Comparison of ENCODE assay signal across 17 cellular contexts in genomic region chr5:174755103-174755502, GRCh38. TPM values are rescaled to one million over a fixed set of nuclear protein-coding genes. Genes with fewer than 3 reads are reported as not detected.
DNase-seq lines count a peak whose midpoint lies in the region; ATAC-seq and TF ChIP-seq lines count a peak whose summit lies in the region.
"Had no signal": no experiment of that assay in that cellular context is flagged by ENCODE, and none has a peak within 500 bp of the region (broad histone marks: within the 10 kb centered on the region; RNA-seq: fewer than 3 reads in every experiment).

No MANE protein-coding gene starts in this region.

- H3K9me3 ChIP-seq in SK-N-SH = no peaks in the 10 kb centered on the region
- no peaks in the 10 kb centered on the region for H3K9me3 ChIP-seq in Panc1 (ENCODE audit: control insufficient read depth, insufficient read depth, low read depth, low read length)
- H3K9me3 ChIP-seq in gastrocnemius medialis = no peaks in the 10 kb centered on the region
- H3K9me3 ChIP-seq: sigmoid colon, vagina had no signal

- TF ChIP-seq EP300 in SK-N-SH (IDR thresholded peaks at IDR 0.05; ENCODE audit: borderline replicate concordance in 1 of 2, low read depth in 1 of 2, low read length in 1 of 2) = no peak

- WGBS in SK-N-SH (ENCODE audit: low lambda C conversion rate) = 47% methylated on average over 2 of the region's 2 CpGs

- peak; percentile 52 for TF ChIP-seq CTCF in SK-N-SH (IDR thresholded peaks at IDR 0.05)
- peak; percentile 65 for TF ChIP-seq CTCF in Panc1 (IDR thresholded peaks at IDR 0.05)
- TF ChIP-seq CTCF in fibroblast of mammary gland (conservative IDR thresholded peaks at IDR 0.05; ENCODE audit: control insufficient read depth, insufficient read depth, low read depth, low read length) = peak; percentile 22
- peak; percentile 69 for TF ChIP-seq CTCF in type B pancreatic cell (conservative IDR thresholded peaks at IDR 0.05)
- TF ChIP-seq CTCF in gastrocnemius medialis (IDR thresholded peaks at IDR 0.05 in 4 of 5, conservative IDR thresholded peaks at IDR 0.05 in 1 of 5) = no peak

- peaks cover 16% of the 10 kb centered on the region for H3K27me3 Mint-ChIP-seq in type B pancreatic cell
- H3K27me3 Mint-ChIP-seq: memory B cell had no signal

- H3K4me3 Mint-ChIP-seq in type B pancreatic cell = no peak overlapping the region
- H3K4me3 Mint-ChIP-seq: activated T-helper 1 cell treated with anti-CD3 and anti-CD28 coated beads, Interleukin-12 subunit alpha, Interleukin-12 subunit beta, Interleukin-2, Interleukin-4 antibody, amounts not matched to agents 30 ng/mL and 10 ng/mL and 1 ng/mL, durations not matched to agents 14 hours and 24 hours and 36 hours; memory B cell had no signal

- H3K4me3 ChIP-seq in SK-N-SH (ENCODE audit: low read depth in 2 of 2, low read length in 1 of 2) = no peak overlapping the region
- no peak overlapping the region for H3K4me3 ChIP-seq in Panc1 (ENCODE audit: low read depth in 2 of 2, low read length in 2 of 2)
- H3K4me3 ChIP-seq in fibroblast of mammary gland (ENCODE audit: control insufficient read depth, low read depth, low read length) = no peak overlapping the region
- H3K4me3 ChIP-seq in gastrocnemius medialis = no peak overlapping the region
- H3K4me3 ChIP-seq: BLaER1, sigmoid colon, vagina had no signal

- no peak overlapping the region for H3K9ac ChIP-seq in SK-N-SH
- H3K9ac ChIP-seq: BLaER1 had no signal

- H3K9me2 ChIP-seq in SK-N-SH = no peaks in the 10 kb centered on the region

- CTCF ChIA-PET in SK-N-SH (lab: Yijun Ruan, JAX) (interaction anchor here (0.7 to 6.8 kb wide), 5 partner anchors 19 to 336 kb away, joined by 3 to 35 read pairs (median 5); no protein-coding TSS in a partner anchor), Panc1 (lab: Charles Lee) (no interaction called here)

- TF ChIP-seq POLR2A in gastrocnemius medialis (IDR thresholded peaks at IDR 0.05) = no peak

- H3K79me2 ChIP-seq in SK-N-SH (ENCODE audit: insufficient read depth) = no peaks in the 10 kb centered on the region

- H3K27ac ChIP-seq in SK-N-SH (ENCODE audit: low read depth in 2 of 2, low read length in 1 of 2) (no peak overlapping the region), Panc1 (ENCODE audit: low read length) (no peak overlapping the region), gastrocnemius medialis (no peak overlapping the region)
- H3K27ac ChIP-seq: BLaER1, sigmoid colon, vagina had no signal

- H3K36me3 Mint-ChIP-seq in type B pancreatic cell = no peaks in the 10 kb centered on the region
- H3K36me3 Mint-ChIP-seq: memory B cell had no signal

- no peak overlapping the region for H3K27ac Mint-ChIP-seq in type B pancreatic cell
- H3K27ac Mint-ChIP-seq: activated T-helper 1 cell treated with anti-CD3 and anti-CD28 coated beads, Interleukin-12 subunit alpha, Interleukin-12 subunit beta, Interleukin-2, Interleukin-4 antibody, amounts not matched to agents 30 ng/mL and 10 ng/mL and 1 ng/mL, durations not matched to agents 14 hours and 24 hours and 36 hours; memory B cell had no signal

- POLR2A ChIA-PET in SK-N-SH (lab: Yijun Ruan, JAX) (no interaction called here), Panc1 (lab: Charles Lee) (no interaction called here)

- H3K4me1 Mint-ChIP-seq in type B pancreatic cell (ENCODE audit: unreplicated experiment) = peaks cover 11% of the 10 kb centered on the region
- H3K4me1 Mint-ChIP-seq: memory B cell had no signal

- H2AFZ ChIP-seq in SK-N-SH (ENCODE audit: low read depth) = no peak overlapping the region

- no peaks in the 10 kb centered on the region; a peak in 1 of 4 replicates for H3K4me1 ChIP-seq in SK-N-SH (ENCODE audit: control insufficient read depth in 1 of 2, insufficient read depth in 2 of 2, low read depth in 1 of 2, low read length in 1 of 2)
- no peaks in the 10 kb centered on the region for H3K4me1 ChIP-seq in Panc1 (ENCODE audit: control insufficient read depth, insufficient read depth, low read length)
- H3K4me1 ChIP-seq in gastrocnemius medialis = peaks cover 0 to 4% of the 10 kb centered on the region in 2 donors
- H3K4me1 ChIP-seq: BLaER1 had no signal

- no peaks in the 10 kb centered on the region for H4K20me1 ChIP-seq in SK-N-SH (ENCODE audit: insufficient read depth)
- H4K20me1 ChIP-seq: BLaER1 had no signal

- peaks cover 5% of the 10 kb centered on the region; the same call in 1 of the 2 replicates for H3K27me3 ChIP-seq in SK-N-SH (ENCODE audit: insufficient read depth)
- peaks cover 6% of the 10 kb centered on the region; the same call in 1 of the 2 replicates for H3K27me3 ChIP-seq in Panc1 (ENCODE audit: control insufficient read depth, insufficient read depth, low read length)
- peaks cover 24 to 26% (median 25%) of the 10 kb centered on the region in 3 donors for H3K27me3 ChIP-seq in gastrocnemius medialis
- H3K27me3 ChIP-seq: BLaER1, vagina had no signal

- intact Hi-C loops in Panc1 (cut with micrococcal nuclease; ENCODE audit: unreplicated experiment) = no loop called here
- intact Hi-C loops in gastrocnemius medialis (cut with DNase I; ENCODE audit: low total_unique reads) = no loop called here

- in situ Hi-C loops in Panc1 (cut with HindIII; ENCODE audit: low pct_unique_long_range_greater_than_20kb, low sequenced_read_pairs) = no loop called here
- in situ Hi-C loops in gastrocnemius medialis (cut with MboI; ENCODE audit: low sequenced_read_pairs in 4 of 4) = no loop called here

- BruUV-seq in Panc1 (replicated peaks; lab: Mats Ljungman, UMichigan) = no TSS peak

- ATAC-seq in SK-N-SH treated with all-trans-retinoic acid at 6 μM for 48 hours (no peak), Panc1 (0 out of 2 replicates have a peak, but pooled peaks have one; percentile 43), gastrocnemius medialis (no peak)

- DNase-seq in SK-N-SH (no peak), Panc1 (ENCODE audit: low read depth, low spot score) (no peak), fibroblast of mammary gland (ENCODE audit: low read depth) (no peak), type B pancreatic cell (ENCODE audit: extremely low spot score, unreplicated experiment) (no peak), gastrocnemius medialis (no peak), NCI-H524 treated with DMSO at 0.1 percent for 48 hours (lab: John Stamatoyannopoulos, UW) (no peak), HuH-7 (ENCODE audit: low spot score) (no peak)
- DNase-seq: activated CD4-positive, CD25-positive, alpha-beta regulatory T cell; H7; head of caudate nucleus; NCI-H1417; sigmoid colon had no signal

- H3K4me2 ChIP-seq in SK-N-SH = no peak overlapping the region
- H3K4me2 ChIP-seq: BLaER1 had no signal

- H3F3A ChIP-seq in SK-N-SH (replicated peaks; ENCODE audit: insufficient read depth) = peaks cover 3% of the 10 kb centered on the region

- H3K36me3 ChIP-seq in SK-N-SH (replicated peaks in 1 of 2; ENCODE audit: control insufficient read depth in 1 of 2, insufficient read depth in 2 of 2, low read length in 1 of 2) = no peaks in the 10 kb centered on the region
- no peaks in the 10 kb centered on the region for H3K36me3 ChIP-seq in Panc1 (ENCODE audit: control insufficient read depth, insufficient read depth, low read length)
- H3K36me3 ChIP-seq in gastrocnemius medialis = no peaks in the 10 kb centered on the region
- H3K36me3 ChIP-seq: BLaER1, sigmoid colon, vagina had no signal

- H3K9me3 Mint-ChIP-seq in type B pancreatic cell = no peaks in the 10 kb centered on the region
- H3K9me3 Mint-ChIP-seq: activated T-helper 1 cell treated with anti-CD3 and anti-CD28 coated beads, Interleukin-12 subunit alpha, Interleukin-12 subunit beta, Interleukin-2, Interleukin-4 antibody, amounts not matched to agents 30 ng/mL and 10 ng/mL and 1 ng/mL, durations not matched to agents 14 hours and 24 hours and 36 hours; memory B cell had no signal

- TF ChIP-seq RAD21 in SK-N-SH (IDR thresholded peaks at IDR 0.05; ENCODE audit: low read length) = peak; percentile 28

TF ChIP-seq in SK-N-SH, 30 proteins besides CTCF, POLR2A, EP300 and RAD21:
- TF ChIP-seq SMC3 (IDR thresholded peaks at IDR 0.05; ENCODE audit: low read depth, low read length) (peak; percentile 29; the same call in 1 of the 2 replicates), GABPA (IDR thresholded peaks at IDR 0.05; ENCODE audit: low read depth) (no peak)

TF ChIP-seq in SK-N-SH treated with all-trans-retinoic acid at 6 μM for 48 hours, 23 proteins besides CTCF, POLR2A, EP300 and RAD21:
- TF ChIP-seq ZFP3 (CRISPR knock-in tag; IDR thresholded peaks at IDR 0.05) = no peak
- no peak for TF ChIP-seq ZNF70 (CRISPR knock-in tag; IDR thresholded peaks at IDR 0.05)
- TF ChIP-seq CSRNP3 (CRISPR knock-in tag; IDR thresholded peaks at IDR 0.05) = no peak
- TF ChIP-seq OSR1 (CRISPR knock-in tag; IDR thresholded peaks at IDR 0.05) = no peak
- no peak for TF ChIP-seq SNAI2 (CRISPR knock-in tag; IDR thresholded peaks at IDR 0.05)
- TF ChIP-seq ZFP30 (CRISPR knock-in tag; IDR thresholded peaks at IDR 0.05) = no peak
- TF ChIP-seq TCF4 (CRISPR knock-in tag; IDR thresholded peaks at IDR 0.05; ENCODE audit: borderline replicate concordance) = no peak
- TF ChIP-seq GLIS3 (CRISPR knock-in tag; IDR thresholded peaks at IDR 0.05) = no peak
- TF ChIP-seq CSDC2 (CRISPR knock-in tag; IDR thresholded peaks at IDR 0.05) = no peak
- no peak for TF ChIP-seq ZNF8 (CRISPR knock-in tag; IDR thresholded peaks at IDR 0.05)
- TF ChIP-seq BACH2 (CRISPR knock-in tag; IDR thresholded peaks at IDR 0.05; ENCODE audit: borderline replicate concordance) = no peak

RNA-seq across cellular contexts. Expression of gene MSX2, which starts 30.7 kb away (rescaled TPM):
- 5.1 and 5.8 TPM in 2 replicates for polyA plus RNA-seq in SK-N-SH (2012; rRNA removed)
- 3.4 and 3.5 TPM in 2 replicates for polyA plus RNA-seq in SK-N-SH (2012; cell fraction: cytosol; rRNA removed)
- polyA plus RNA-seq in SK-N-SH (2012; cell fraction: nucleus; rRNA removed) = 5.6 and 7.0 TPM in 2 replicates
- total RNA-seq in Panc1 (2021; ENCODE audit: unreplicated experiment) = 8.5 TPM
- 9.8 TPM for polyA plus RNA-seq in Panc1 (2012; ENCODE audit: insufficient read length)
- 55.6 and 69.7 TPM in 2 replicates for total RNA-seq in type B pancreatic cell (ENCODE audit: low replicate concordance)
- 1 to 10 TPM in 2 of 4 donors, under 1 TPM in 2; 0.95 to 2.1 (median 1.1) TPM for total RNA-seq in gastrocnemius medialis
- total RNA-seq: activated T-helper 1 cell treated with anti-CD3 and anti-CD28 coated beads, Interleukin-12 subunit alpha, Interleukin-12 subunit beta, Interleukin-2, Interleukin-4 antibody, amounts not matched to agents 30 ng/mL and 10 ng/mL and 1 ng/mL, durations not matched to agents 14 hours and 24 hours and 36 hours had no signal

Comparison
In these comparisons a context has a peak if more than half of its experiments do, and no peak if none do; other contexts are left out.
1. CTCF ChIP-seq: peak in SK-N-SH (single experiment), Panc1 (single experiment), fibroblast of mammary gland (single experiment) and type B pancreatic cell (single experiment); none in gastrocnemius medialis (0 of 5).